ENCODE assay signal across 21 cellular contexts in the genomic region with DNA sequence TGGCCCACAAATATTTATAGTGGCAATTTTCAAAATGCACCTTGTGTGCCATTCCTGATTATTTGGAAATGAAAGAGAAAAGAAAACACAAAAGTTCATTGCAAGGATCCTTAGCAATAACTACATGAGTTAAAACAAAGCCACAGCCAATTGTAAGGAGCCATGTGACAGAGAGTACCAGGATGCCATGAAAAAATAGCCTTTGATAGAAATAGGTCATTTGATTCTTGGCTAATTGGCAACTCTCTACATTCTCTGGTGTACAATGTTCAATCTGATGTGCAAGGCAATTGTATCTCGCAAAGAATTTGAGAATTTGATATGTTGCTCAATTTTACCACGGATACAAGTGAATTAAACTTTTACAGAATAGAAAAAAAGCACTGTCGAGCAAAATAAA.
"Had no signal": no experiment of that assay in that cellular context is flagged by ENCODE, and none has a peak within 500 bp of the region (broad histone marks: within the 10 kb centered on the region; RNA-seq: fewer than 3 reads in every experiment).

No MANE protein-coding gene starts in this region.

- H3K9me3 ChIP-seq: MG63, SK-N-SH had no signal

- DNase-seq: IMR-90, Karpas-422, KG1, MG63, NCI-H1092, NCI-H1105 treated with DMSO at 0.1 percent for 48 hours, NCI-H1417 treated with DMSO at 0.1 percent for 48 hours, NCI-H146, NCI-H1694 treated with DMSO at 0.1 percent for 48 hours, NCI-H1930, NCI-H2081, NCI-H2107, NCI-H226, NCI-H446, NCI-H510A, NCI-H524 treated with DMSO at 0.1 percent for 48 hours, NCI-H69, NCI-H774, RPMI8226, SHP77, SK-N-SH had no signal

- H3K36me3 ChIP-seq: MG63 had no signal

- H3K4me3 ChIP-seq: MG63 had no signal

- H3K27me3 ChIP-seq: MG63 had no signal
